Comparison of ENCODE assay signal across 27 cellular contexts in genomic region chr17:35001549-35001948, GRCh38. TPM values are rescaled to one million over a fixed set of nuclear protein-coding genes. Genes with fewer than 3 reads are reported as not detected.
DNase-seq lines count a peak whose midpoint lies in the region; ATAC-seq, FAIRE-seq and TF ChIP-seq lines count a peak whose summit lies in the region.
"Had no signal": no experiment of that assay in that cellular context is flagged by ENCODE, and none has a peak within 500 bp of the region (broad histone marks: within the 10 kb centered on the region; RNA-seq: fewer than 3 reads in every experiment).

No MANE protein-coding gene starts in this region.

- DNase-seq in activated CD4-positive, alpha-beta T cell treated with anti-CD3 and anti-CD28 coated beads for 36 hours = no peak
- DNase-seq in activated CD4-positive, alpha-beta T cell treated with anti-CD3 and anti-CD28 coated beads, Interleukin-2, amount 50 U/mL, for 4 hours = no peak
- DNase-seq in astrocyte (ENCODE audit: low read depth) = no peak
- no peak for DNase-seq in NCI-H82 treated with DMSO at 0.1 percent for 48 hours (lab: John Stamatoyannopoulos, UW; ENCODE audit: unreplicated experiment)
- DNase-seq in body of pancreas = no peak
- no peak for DNase-seq in DMS153 (lab: John Stamatoyannopoulos, UW)
- DNase-seq: activated CD4-positive, alpha-beta T cell treated with anti-CD3 and anti-CD28 coated beads, Interleukin-2, amount 50 U/mL, for 48 hours; activated T-cell treated with anti-CD3 and anti-CD28 coated beads, Interleukin-2, amount 50 U/mL, for 48 hours; caudate nucleus; DMS 273 treated with DMSO at 0.1 percent for 48 hours; effector memory CD8-positive, alpha-beta T cell; foreskin melanocyte; lower lobe of right lung; naive B cell; NCI-H1092 treated with DMSO at 0.1 percent for 48 hours; NCI-H2171 treated with DMSO at 0.1 percent for 48 hours; NCI-H774 had no signal

- no peaks in the 10 kb centered on the region for H4K20me1 ChIP-seq in astrocyte (ENCODE audit: insufficient read depth, low read length)
- H4K20me1 ChIP-seq: BLaER1 had no signal

- no peak overlapping the region for H3K4me3 Mint-ChIP-seq in activated CD4-positive, alpha-beta T cell treated with anti-CD3 and anti-CD28 coated beads for 36 hours
- H3K4me3 Mint-ChIP-seq in astrocyte (ENCODE audit: unreplicated experiment) = no peak overlapping the region
- H3K4me3 Mint-ChIP-seq: effector memory CD8-positive, alpha-beta T cell; naive B cell; type B pancreatic cell had no signal

- H3K79me2 ChIP-seq in astrocyte (ENCODE audit: insufficient read depth, low read length) = no peaks in the 10 kb centered on the region

- no peaks in the 10 kb centered on the region for H3K9me3 Mint-ChIP-seq in activated CD4-positive, alpha-beta T cell treated with anti-CD3 and anti-CD28 coated beads for 36 hours (ENCODE audit: low read depth)
- H3K9me3 Mint-ChIP-seq in astrocyte (ENCODE audit: unreplicated experiment) = no peaks in the 10 kb centered on the region
- H3K9me3 Mint-ChIP-seq: effector memory CD8-positive, alpha-beta T cell; naive B cell; type B pancreatic cell had no signal

- H3K27me3 ChIP-seq in astrocyte (ENCODE audit: insufficient read depth, low read length) = no peaks in the 10 kb centered on the region
- no peaks in the 10 kb centered on the region for H3K27me3 ChIP-seq in gastroesophageal sphincter
- no peaks in the 10 kb centered on the region for H3K27me3 ChIP-seq in body of pancreas
- H3K27me3 ChIP-seq: BLaER1 had no signal

- H3K9me3 ChIP-seq in astrocyte (ENCODE audit: insufficient read depth, low read depth, low read length) = no peaks in the 10 kb centered on the region
- H3K9me3 ChIP-seq in gastroesophageal sphincter = no peaks in the 10 kb centered on the region
- no peaks in the 10 kb centered on the region for H3K9me3 ChIP-seq in body of pancreas
- H3K9me3 ChIP-seq: BLaER1, HAP-1, lower lobe of right lung had no signal

- TF ChIP-seq POLR2A in gastroesophageal sphincter (IDR thresholded peaks at IDR 0.05) (no peak), body of pancreas (IDR thresholded peaks at IDR 0.05) (no peak)

- no peak for TF ChIP-seq EP300 in gastroesophageal sphincter (IDR thresholded peaks at IDR 0.05)

- no peak overlapping the region for H3K4me2 ChIP-seq in astrocyte (ENCODE audit: low read length)
- H3K4me2 ChIP-seq: BLaER1, KMS-11 had no signal

- no peaks in the 10 kb centered on the region for H3K27me3 Mint-ChIP-seq in activated CD4-positive, alpha-beta T cell treated with anti-CD3 and anti-CD28 coated beads for 36 hours
- no peaks in the 10 kb centered on the region for H3K27me3 Mint-ChIP-seq in astrocyte (ENCODE audit: low read depth, unreplicated experiment)
- H3K27me3 Mint-ChIP-seq: effector memory CD8-positive, alpha-beta T cell; naive B cell; type B pancreatic cell had no signal

- POLR2A ChIA-PET in activated CD4-positive, alpha-beta T cell treated with anti-CD3 and anti-CD28 coated beads for 36 hours (lab: Charles Lee) = no interaction called here

- no CpG with 5 or more reads among the region's 2 CpGs for WGBS in gastroesophageal sphincter (ENCODE audit: low coverage in 1 of 2), 2 donors
- WGBS in body of pancreas, 2 donors = 89 to 90% methylated on average over 2 of the region's 2 CpGs

- H3K27ac ChIP-seq in astrocyte (ENCODE audit: low read depth, low read length) (no peak overlapping the region), gastroesophageal sphincter (peak overlapping the region in 3 of 4 donors; percentile 64 to 69 (median 67)), temporal lobe (ENCODE audit: low read depth, low read length) (peak overlapping the region; percentile 54), body of pancreas (no peak overlapping the region)
- H3K27ac ChIP-seq: BLaER1, HL-60, KMS-11, lower lobe of right lung had no signal

- ATAC-seq in activated CD4-positive, alpha-beta T cell treated with anti-CD3 and anti-CD28 coated beads for 36 hours = no peak
- ATAC-seq in gastroesophageal sphincter (no peak), body of pancreas (no peak)
- ATAC-seq: effector memory CD8-positive, alpha-beta T cell; lower lobe of right lung had no signal

- TF ChIP-seq CTCF in astrocyte (IDR thresholded peaks at IDR 0.05; ENCODE audit: insufficient read depth, low read depth, low read length) = no peak
- no peak for TF ChIP-seq CTCF in gastroesophageal sphincter (IDR thresholded peaks at IDR 0.05)
- TF ChIP-seq CTCF in body of pancreas (IDR thresholded peaks at IDR 0.05) = no peak

- peaks cover 21% of the 10 kb centered on the region for H3K36me3 ChIP-seq in astrocyte (ENCODE audit: insufficient read depth, low read length)
- peaks cover 0 to 87% of the 10 kb centered on the region in 2 donors for H3K36me3 ChIP-seq in gastroesophageal sphincter
- H3K36me3 ChIP-seq in body of pancreas (replicated peaks in 1 of 2; ENCODE audit: insufficient read depth in 1 of 2, low read depth in 2 of 2) = peaks cover 0 to 7% of the 10 kb centered on the region in 2 donors

- H3K9ac ChIP-seq in astrocyte (ENCODE audit: low read length) = no peak overlapping the region
- H3K9ac ChIP-seq: BLaER1, KMS-11 had no signal

- CTCF ChIA-PET in activated CD4-positive, alpha-beta T cell treated with anti-CD3 and anti-CD28 coated beads for 36 hours (lab: Charles Lee) = interaction anchor here (4.9 kb wide), 1 partner anchor 89 kb away, joined by 34 read pairs; no protein-coding TSS in a partner anchor

- no peak for FAIRE-seq in astrocyte (lab: Jason Lieb, UNC)
- FAIRE-seq: A204.1, GM18507, RCC 7860 had no signal

- H3K4me1 ChIP-seq in astrocyte (ENCODE audit: insufficient read depth, low read length) = peaks cover 11% of the 10 kb centered on the region
- H3K4me1 ChIP-seq in gastroesophageal sphincter = peaks cover 3 to 56% (median 3%) of the 10 kb centered on the region in 3 donors
- H3K4me1 ChIP-seq in body of pancreas = peaks cover 15% of the 10 kb centered on the region
- H3K4me1 ChIP-seq: BLaER1, HAP-1 had no signal

- peaks cover 37% of the 10 kb centered on the region for H3K36me3 Mint-ChIP-seq in activated CD4-positive, alpha-beta T cell treated with anti-CD3 and anti-CD28 coated beads for 36 hours (ENCODE audit: low read depth)
- peaks cover 18% of the 10 kb centered on the region for H3K36me3 Mint-ChIP-seq in astrocyte (ENCODE audit: low read depth, unreplicated experiment)

- no peak overlapping the region for H2AFZ ChIP-seq in astrocyte (ENCODE audit: low read depth, low read length)

- H3K27ac Mint-ChIP-seq in activated CD4-positive, alpha-beta T cell treated with anti-CD3 and anti-CD28 coated beads for 36 hours = peak overlapping the region; percentile 27
- peak overlapping the region; percentile 2 for H3K27ac Mint-ChIP-seq in astrocyte (ENCODE audit: unreplicated experiment)
- H3K27ac Mint-ChIP-seq: type B pancreatic cell had no signal

- H3K4me3 ChIP-seq in astrocyte (ENCODE audit: insufficient read depth, low read depth, low read length) = no peak overlapping the region
- no peak overlapping the region for H3K4me3 ChIP-seq in gastroesophageal sphincter
- H3K4me3 ChIP-seq in body of pancreas = no peak overlapping the region
- H3K4me3 ChIP-seq: BLaER1, HAP-1, lower lobe of right lung had no signal

- intact Hi-C loops in activated CD4-positive, alpha-beta T cell treated with anti-CD3 and anti-CD28 coated beads for 36 hours (cut with DNase I, micrococcal nuclease) = no loop called here
- intact Hi-C loops in body of pancreas (cut with DNase I) = no loop called here

- H3K4me1 Mint-ChIP-seq in activated CD4-positive, alpha-beta T cell treated with anti-CD3 and anti-CD28 coated beads for 36 hours = peaks cover 6% of the 10 kb centered on the region
- peaks cover 7% of the 10 kb centered on the region for H3K4me1 Mint-ChIP-seq in astrocyte (ENCODE audit: low read depth, unreplicated experiment)

RNA-seq across cellular contexts. Expression of gene LIG3, which starts 21.2 kb away (rescaled TPM):
- total RNA-seq in activated CD4-positive, alpha-beta T cell treated with anti-CD3 and anti-CD28 coated beads for 36 hours = 10 to 100 TPM; 42.3 to 56.8 TPM
- total RNA-seq in astrocyte (27.8 and 30.7 TPM in 2 replicates), gastroesophageal sphincter (10 to 100 TPM; 25.0 to 36.3 (median 29.9) TPM), temporal lobe (30.5 TPM), body of pancreas (10 to 100 TPM; 19.2 to 28.7 TPM)

RNA-seq across cellular contexts. Expression of gene ZNF830, which starts 40.2 kb away (rescaled TPM):
- total RNA-seq in activated CD4-positive, alpha-beta T cell treated with anti-CD3 and anti-CD28 coated beads for 36 hours = 10 to 100 TPM; 20.0 TPM
- total RNA-seq in astrocyte (8.6 and 12.1 TPM in 2 replicates), gastroesophageal sphincter (10 to 100 TPM; 12.7 to 15.0 (median 13.5) TPM), temporal lobe (17.2 TPM), body of pancreas (1 to 10 TPM; 5.9 to 6.5 TPM)

RNA-seq across cellular contexts. Expression of gene CCT6B, which starts 40.3 kb away (rescaled TPM):
- 1 to 10 TPM in 1 of 2 experiments, under 1 TPM in 1; 0.95 to 1.6 TPM for total RNA-seq in activated CD4-positive, alpha-beta T cell treated with anti-CD3 and anti-CD28 coated beads for 36 hours
- total RNA-seq in astrocyte (2.1 and 2.6 TPM in 2 replicates), gastroesophageal sphincter (1 to 10 TPM; 2.5 to 4.0 (median 2.8) TPM), temporal lobe (1.7 TPM), body of pancreas (1 to 10 TPM in 1 of 2 donors, under 1 TPM in 1; 0.66 to 1.8 TPM)

Comparison
In these comparisons a context has a peak if more than half of its experiments do, and no peak if none do; other contexts are left out.
1. H3K27ac ChIP-seq: peak in gastroesophageal sphincter (3 of 4) and temporal lobe (single experiment); none in astrocyte (single experiment) and body of pancreas (0 of 4).